ENCODE assay signal across 9 cellular contexts in genomic region chr7:28748934-28749584, GRCh38.
A peak's percentile ranks its signal among the peaks of the same experiment; 100 is the strongest.
DNase-seq lines count a peak whose midpoint lies in the region; ATAC-seq, FAIRE-seq and TF ChIP-seq lines count a peak whose summit lies in the region.
"Had no signal": no experiment of that assay in that cellular context is flagged by ENCODE, and none has a peak within 500 bp of the region (broad histone marks: within the 10 kb centered on the region; RNA-seq: fewer than 3 reads in every experiment).

No MANE protein-coding gene starts in this region.

- peaks cover 42% of the 10 kb centered on the region for H3K4me1 ChIP-seq in left ventricle myocardium inferior
- H3K4me1 ChIP-seq in aorta (ENCODE audit: control insufficient read depth in 1 of 2, insufficient read depth in 2 of 2, low read length in 2 of 2) = peaks cover 0 to 11% of the 10 kb centered on the region in 2 donors

- H3K27ac ChIP-seq in left ventricle myocardium inferior (replicated peaks) (no peak overlapping the region), dorsolateral prefrontal cortex (peak overlapping the region in 57 of 59 donors; percentile 2 to 98 (median 83)), aorta (ENCODE audit: low read depth in 1 of 2, low read length in 2 of 2) (no peak overlapping the region)
- H3K27ac ChIP-seq: SK-N-MC had no signal

- H3K27me3 ChIP-seq in left ventricle myocardium inferior (ENCODE audit: low read depth) (no peaks in the 10 kb centered on the region), dorsolateral prefrontal cortex (no peaks in the 10 kb centered on the region), aorta (ENCODE audit: control insufficient read depth in 1 of 2, insufficient read depth in 2 of 2, low read length in 1 of 2) (no peaks in the 10 kb centered on the region)

- DNase-seq in Right ventricle myocardium inferior (ENCODE audit: missing footprints) (no peak), left ventricle myocardium inferior (no peak), NB4 (ENCODE audit: low read depth) (peak; percentile 77), dorsolateral prefrontal cortex (no peak), aorta (peak; percentile 71 to 78), D721Med (ENCODE audit: insufficient read length, low spot score) (no peak)
- DNase-seq in stimulated activated CD4-positive, alpha-beta T cell treated with anti-CD3 and anti-CD28 coated beads, Interleukin-2, amount 100 ng/mL, for 24 hours = no peak
- no peak for DNase-seq in activated CD8-positive, alpha-beta memory T cell treated with anti-CD3 and anti-CD28 coated beads, Interleukin-2, amount 50 U/mL, for 48 hours

- intact Hi-C loops in Right ventricle myocardium inferior (cut with DNase I) = loop anchor here (5.0 kb wide), 1 partner anchor 62 kb away; no protein-coding TSS in a partner anchor
- intact Hi-C loops in left ventricle myocardium inferior (cut with micrococcal nuclease) = no loop called here
- intact Hi-C loops in dorsolateral prefrontal cortex (cut with DNase I) = loop anchor here in 1 of 2 donors (5.0 kb wide), 1 partner anchor 47 kb away; no protein-coding TSS in a partner anchor
- intact Hi-C loops in aorta (cut with DNase I) = no loop called here

- TF ChIP-seq CTCF in left ventricle myocardium inferior (IDR thresholded peaks at IDR 0.05; ENCODE audit: borderline replicate concordance) (no peak), NB4 (IDR thresholded peaks at IDR 0.05; ENCODE audit: low read depth, low read length) (no peak), dorsolateral prefrontal cortex (IDR thresholded peaks at IDR 0.05 in 54 of 56, conservative IDR thresholded peaks at IDR 0.05 in 2 of 56; ENCODE audit: low read depth in 1 of 56, partially characterized antibody in 56 of 56) (no peak), D721Med (IDR thresholded peaks at IDR 0.05; ENCODE audit: insufficient read depth, missing control alignments) (no peak)

- H3K36me3 ChIP-seq in left ventricle myocardium inferior (no peaks in the 10 kb centered on the region), aorta (ENCODE audit: control insufficient read depth in 1 of 2, insufficient read depth in 2 of 2, low read length in 1 of 2) (no peaks in the 10 kb centered on the region)

- no peak for TF ChIP-seq POLR2A in NB4 (IDR thresholded peaks at IDR 0.05; ENCODE audit: extremely low read depth, insufficient read length)

- no peak for FAIRE-seq in D721Med (lab: Jason Lieb, UNC)

- no peak overlapping the region for H3K4me3 ChIP-seq in left ventricle myocardium inferior
- no peak overlapping the region for H3K4me3 ChIP-seq in NB4 (ENCODE audit: low read depth, low read length)
- peak overlapping the region in 1 of 59 donors; percentile 12 for H3K4me3 ChIP-seq in dorsolateral prefrontal cortex
- H3K4me3 ChIP-seq in aorta (ENCODE audit: low read length in 2 of 2) = no peak overlapping the region
- H3K4me3 ChIP-seq: SK-N-MC had no signal

- 77 to 78% methylated on average over 5 of the region's 5 CpGs for WGBS in aorta, 2 donors

- H3K9me3 ChIP-seq in left ventricle myocardium inferior (replicated peaks) (peaks cover 2% of the 10 kb centered on the region), aorta (ENCODE audit: control insufficient read depth, low read length) (peaks cover 1% of the 10 kb centered on the region)

- ATAC-seq in Right ventricle myocardium inferior = peak; percentile 32
- no peak for ATAC-seq in aorta (ENCODE audit: low FRiP score)

Comparison
In these comparisons a context has a peak if more than half of its experiments do, and no peak if none do; other contexts are left out.
1. DNase-seq: peak in NB4 (single experiment) and aorta (2 of 2); none in Right ventricle myocardium inferior (single experiment), left ventricle myocardium inferior (single experiment), dorsolateral prefrontal cortex (0 of 10), stimulated activated CD4-positive, alpha-beta T cell treated with anti-CD3 and anti-CD28 coated beads, Interleukin-2, amount 100 ng/mL, for 24 hours (0 of 2), D721Med (single experiment) and activated CD8-positive, alpha-beta memory T cell treated with anti-CD3 and anti-CD28 coated beads, Interleukin-2, amount 50 U/mL, for 48 hours (single experiment).
2. H3K27ac ChIP-seq: peak in dorsolateral prefrontal cortex (57 of 59); none in left ventricle myocardium inferior (single experiment) and aorta (0 of 2).